In the genomic region with DNA sequence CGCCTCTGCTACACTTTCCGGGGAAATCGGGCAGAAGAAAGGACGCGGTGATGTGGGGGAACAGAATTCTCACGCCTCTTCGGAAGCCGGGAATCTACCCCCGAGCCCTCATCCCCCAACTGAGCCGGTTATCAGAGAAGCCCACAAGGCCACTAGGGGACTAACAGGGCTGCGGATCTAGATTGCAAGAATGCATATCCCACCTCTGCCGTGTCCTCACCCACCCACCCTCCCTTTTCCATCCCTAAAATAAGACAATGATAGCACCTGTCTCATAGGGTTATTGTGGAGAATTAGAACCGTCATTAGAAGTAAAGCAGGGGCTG, we compare ENCODE assay signal across 8 cellular contexts. TPM values are rescaled to one million over a fixed set of nuclear protein-coding genes. Genes with fewer than 3 reads are reported as not detected.
DNase-seq lines count a peak whose midpoint lies in the region; ATAC-seq and TF ChIP-seq lines count a peak whose summit lies in the region.

No MANE protein-coding gene starts in this region.

- H3K4me3 ChIP-seq in GM12875 (ENCODE audit: low read depth, low read length) (peak overlapping the region; percentile 72), SJSA1 (peak overlapping the region; percentile 47), fibroblast of mammary gland (ENCODE audit: control insufficient read depth, low read depth, low read length) (peak overlapping the region; percentile 65), gastrocnemius medialis (peak overlapping the region; percentile 52 to 86 (median 71))

- intact Hi-C loops in gastrocnemius medialis (cut with DNase I; ENCODE audit: low total_unique reads): loop anchor here (2.0 to 10.0 kb wide), 4 partner anchors 38 to 1336 kb away; a partner anchor contains a TSS

- no peak overlapping the region for H3K27ac ChIP-seq in SJSA1
- peak overlapping the region; percentile 77 to 86 (median 82) for H3K27ac ChIP-seq in gastrocnemius medialis

- no peak for TF ChIP-seq POLR2A in gastrocnemius medialis (IDR thresholded peaks at IDR 0.05)

- H3K4me1 ChIP-seq in SJSA1 (replicated peaks): peaks cover 13% of the 10 kb centered on the region
- H3K4me1 ChIP-seq in gastrocnemius medialis: peaks cover 23 to 32% of the 10 kb centered on the region in 2 donors

- H3K27me3 ChIP-seq in SJSA1 (replicated peaks): no peaks in the 10 kb centered on the region
- H3K27me3 ChIP-seq in gastrocnemius medialis: no peaks in the 10 kb centered on the region

- ATAC-seq in gastrocnemius medialis (no peak), GM21367 (IDR thresholded peaks at IDR 0.05; ENCODE audit: unreplicated experiment) (no peak)

- H3K36me3 ChIP-seq in SJSA1: peaks cover 30% of the 10 kb centered on the region
- H3K36me3 ChIP-seq in gastrocnemius medialis: peaks cover 0 to 33% of the 10 kb centered on the region in 2 donors

- H3K9me3 ChIP-seq in SJSA1 (replicated peaks): no peaks in the 10 kb centered on the region
- no peaks in the 10 kb centered on the region for H3K9me3 ChIP-seq in gastrocnemius medialis

- no peak for DNase-seq in SJSA1 (ENCODE audit: low read depth in 1 of 2, low spot score in 2 of 2)
- no peak for DNase-seq in fibroblast of mammary gland (ENCODE audit: low read depth)
- DNase-seq in gastrocnemius medialis: no peak
- DNase-seq in inferior parietal cortex (ENCODE audit: extremely low spot score): no peak
- DNase-seq in NOMO-1 treated with dmso at 0.1 percent for 144 hours (lab: John Stamatoyannopoulos, UW; ENCODE audit: unreplicated experiment): no peak
- no peak for DNase-seq in stimulated activated naive CD4-positive, alpha-beta T cell treated with Interleukin-2 at 50 U/mL for 16 hours (lab: John Stamatoyannopoulos, UW)

- TF ChIP-seq CTCF in GM12875 (IDR thresholded peaks at IDR 0.05; ENCODE audit: borderline replicate concordance, insufficient read depth, low read depth, low read length): no peak
- no peak for TF ChIP-seq CTCF in fibroblast of mammary gland (conservative IDR thresholded peaks at IDR 0.05; ENCODE audit: control insufficient read depth, insufficient read depth, low read depth, low read length)
- TF ChIP-seq CTCF in gastrocnemius medialis (IDR thresholded peaks at IDR 0.05 in 4 of 5, conservative IDR thresholded peaks at IDR 0.05 in 1 of 5): peak in 1 of 5 experiments; percentile 2

- in situ Hi-C loops in gastrocnemius medialis (cut with MboI; ENCODE audit: low sequenced_read_pairs in 4 of 4): no loop called here

RNA-seq across cellular contexts. Expression of a gene that starts 1.1 kb away (rescaled TPM):
- total RNA-seq in SJSA1 (2014; rRNA removed; shearing (Covaris generic)): 3.7 and 8.5 TPM in 2 replicates
- 10 to 100 TPM in 1 of 4 donors, 1 to 10 TPM in 3; 2.0 to 14.1 (median 3.0) TPM for total RNA-seq in gastrocnemius medialis

RNA-seq across cellular contexts. Expression of a gene that starts 4.0 kb away (rescaled TPM):
- 4.8 and 17.6 TPM in 2 replicates for total RNA-seq in SJSA1 (2014; rRNA removed; shearing (Covaris generic))
- total RNA-seq in gastrocnemius medialis: 10 to 100 TPM in 2 of 4 donors, 1 to 10 TPM in 2; 5.1 to 22.9 (median 13.4) TPM

RNA-seq across cellular contexts. Expression of a gene that starts 4.3 kb away (rescaled TPM):
- total RNA-seq in SJSA1 (2014; rRNA removed; shearing (Covaris generic)): 16.6 and 28.7 TPM in 2 replicates
- 10 to 100 TPM; 22.2 to 45.8 (median 38.3) TPM for total RNA-seq in gastrocnemius medialis

RNA-seq across cellular contexts. Expression of a gene that starts 7.2 kb away (rescaled TPM):
- total RNA-seq in SJSA1 (2014; rRNA removed; shearing (Covaris generic)): 7.1 and 12.4 TPM in 2 replicates
- 10 to 100 TPM; 14.8 to 19.5 (median 16.6) TPM for total RNA-seq in gastrocnemius medialis

RNA-seq across cellular contexts. Expression of a gene that starts 15.7 kb away (rescaled TPM):
- not detected in 2 replicates for total RNA-seq in SJSA1 (2014; rRNA removed; shearing (Covaris generic))
- total RNA-seq in gastrocnemius medialis: 100 to 1,000 TPM in 2 of 4 donors, 10 to 100 TPM in 2; 79.8 to 241 (median 139) TPM
